Comparison of ENCODE assay signal across 8 cellular contexts in the genomic region with DNA sequence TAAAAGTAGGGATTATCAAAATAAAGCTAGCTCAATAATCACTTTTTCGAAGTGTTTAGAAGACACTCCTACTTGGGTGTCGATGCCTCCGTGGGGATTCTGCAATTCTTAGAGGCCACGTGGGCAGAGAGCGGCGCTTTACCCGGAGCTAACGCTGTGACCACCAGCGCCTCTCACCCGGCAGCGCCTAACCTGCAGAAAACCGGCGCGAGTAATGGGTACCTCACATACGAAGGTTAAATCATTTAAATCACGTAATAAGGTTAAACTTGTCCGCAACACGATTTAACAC. TPM values are rescaled to one million over a fixed set of nuclear protein-coding genes. Genes with fewer than 3 reads are reported as not detected.
A peak's percentile ranks its signal among the peaks of the same experiment; 100 is the strongest.
DNase-seq lines count a peak whose midpoint lies in the region; ATAC-seq and TF ChIP-seq lines count a peak whose summit lies in the region.

No MANE protein-coding gene starts in this region.

- H3K4me1 Mint-ChIP-seq in activated naive CD4-positive, alpha-beta T cell treated with anti-CD3 and anti-CD28 coated beads, Interleukin-2, amount 10 ng/mL, durations not matched to agents 7 days and 5 days: peaks cover 67% of the 10 kb centered on the region

- H3K36me3 ChIP-seq in IMR-90 (ENCODE audit: control insufficient read depth, insufficient read depth, low read length) (peaks cover 24% of the 10 kb centered on the region), RWPE2 (ENCODE audit: low read depth) (peaks cover 49% of the 10 kb centered on the region), urinary bladder (ENCODE audit: insufficient read depth) (no peaks in the 10 kb centered on the region)

- TSS peak; percentile 66 for BruUV-seq in IMR-90 (replicated peaks; lab: Mats Ljungman, UMichigan)

- peak overlapping the region; percentile 100 for H3K23ac ChIP-seq in IMR-90 (ENCODE audit: low read depth, low read length)

- H3K56ac ChIP-seq in IMR-90 (ENCODE audit: extremely low read depth, insufficient read depth, low read length): peak overlapping the region; percentile 95

- POLR2A ChIA-PET in IMR-90 (lab: Charles Lee; ENCODE audit: unreplicated experiment): interaction anchor here (0.7 to 1.5 kb wide), 3 partner anchors 9 to 989 kb away, joined by 3 to 8 read pairs (median 6); a partner anchor contains a TSS

- peak overlapping the region; percentile 86 to 97 for H4K8ac ChIP-seq in IMR-90 (ENCODE audit: low read depth in 2 of 2, low read length in 2 of 2)

- peak overlapping the region; percentile 87 for H3K4me2 ChIP-seq in IMR-90 (ENCODE audit: low read depth, low read length)

- H3K9me3 ChIP-seq in IMR-90 (ENCODE audit: control insufficient read depth, insufficient read depth, low read length) (no peaks in the 10 kb centered on the region), RWPE2 (ENCODE audit: severe bottlenecking) (no peaks in the 10 kb centered on the region)

- H3K4me3 ChIP-seq in IMR-90 (ENCODE audit: insufficient read depth, low read depth, low read length) (peak overlapping the region; percentile 70), RWPE2 (ENCODE audit: severe bottlenecking) (peak overlapping the region; percentile 82), urinary bladder (ENCODE audit: low read depth, low read length) (peak overlapping the region; percentile 89)

- H2BK120ac ChIP-seq in IMR-90 (ENCODE audit: low read depth, low read length): peak overlapping the region; percentile 9

- H4K20me1 ChIP-seq in IMR-90 (ENCODE audit: insufficient read depth, low read length): peaks cover 42% of the 10 kb centered on the region

- H3K27me3 Mint-ChIP-seq in activated naive CD4-positive, alpha-beta T cell treated with anti-CD3 and anti-CD28 coated beads, Interleukin-2, amount 10 ng/mL, durations not matched to agents 7 days and 5 days: peaks cover 4% of the 10 kb centered on the region

- peak overlapping the region; percentile 99 for H3K27ac Mint-ChIP-seq in activated naive CD4-positive, alpha-beta T cell treated with anti-CD3 and anti-CD28 coated beads, Interleukin-2, amount 10 ng/mL, durations not matched to agents 7 days and 5 days

- peak overlapping the region; percentile 91 for H2BK5ac ChIP-seq in IMR-90 (ENCODE audit: low read depth, low read length, poor library complexity, severe bottlenecking)

- no peaks in the 10 kb centered on the region for H3K4me1 ChIP-seq in IMR-90 (ENCODE audit: control insufficient read depth, insufficient read depth, low read length)
- H3K4me1 ChIP-seq in RWPE2 (ENCODE audit: insufficient read depth, poor library complexity, severe bottlenecking): peaks cover 35% of the 10 kb centered on the region
- H3K4me1 ChIP-seq in urinary bladder (ENCODE audit: insufficient read depth): no peaks in the 10 kb centered on the region

- peak overlapping the region; percentile 95 for H2AK9ac ChIP-seq in IMR-90 (replicated peaks; ENCODE audit: low read depth, low read length, poor library complexity)

- peak overlapping the region; percentile 95 for H2AK5ac ChIP-seq in IMR-90 (ENCODE audit: low read depth, low read length)

- in situ Hi-C loops in IMR-90 (cut with MboI; ENCODE audit: low sequenced_read_pairs): no loop called here

- peak overlapping the region; percentile 97 for H3K14ac ChIP-seq in IMR-90 (replicated peaks; ENCODE audit: low read depth, low read length)

- H4K5ac ChIP-seq in IMR-90 (ENCODE audit: low read depth, low read length): peak overlapping the region; percentile 45

- intact Hi-C loops in IMR-90 (cut with micrococcal nuclease): loop anchor here (1.0 to 2.0 kb wide), 2 partner anchors 44 to 764 kb away; a partner anchor contains a TSS
- intact Hi-C loops in posterior cingulate gyrus (cut with DNase I): loop anchor here (2.0 to 10.0 kb wide), 2 partner anchors 42 to 764 kb away; no protein-coding TSS in a partner anchor

- H2BK15ac ChIP-seq in IMR-90 (ENCODE audit: low read depth, low read length): no peak overlapping the region

- H3K27ac ChIP-seq in IMR-90 (ENCODE audit: insufficient read depth, low read length) (peak overlapping the region; percentile 94), RWPE2 (ENCODE audit: poor library complexity, severe bottlenecking) (peak overlapping the region; percentile 87), urinary bladder (ENCODE audit: low read depth) (peak overlapping the region; percentile 95)

- DNase-seq in DMS153 (lab: John Stamatoyannopoulos, UW) (peak; percentile 4), IMR-90 (peak; percentile 49), RWPE2 (ENCODE audit: low spot score) (peak; percentile 64), glomerular visceral epithelial cell (ENCODE audit: extremely low spot score) (peak; percentile 62), posterior cingulate gyrus (peak in 8 of 10 donors; percentile 36 to 93 (median 63))
- DNase-seq in activated naive CD4-positive, alpha-beta T cell treated with anti-CD3 and anti-CD28 coated beads, Interleukin-2, amount 10 ng/mL, durations not matched to agents 7 days and 5 days: peak; percentile 74

- dilution Hi-C loops in IMR-90 (cut with HindIII; ENCODE audit: low sequenced_read_pairs, unreplicated experiment): no loop called here

- 0 out of 2 replicates have a peak, but pooled peaks cover 2% of the 10 kb centered on the region for H3K9me1 ChIP-seq in IMR-90 (ENCODE audit: insufficient read depth, low read length)

- H3K18ac ChIP-seq in IMR-90 (ENCODE audit: low read depth, low read length): peak overlapping the region; percentile 34

- H3K27me3 ChIP-seq in IMR-90 (ENCODE audit: control insufficient read depth, insufficient read depth, low read length): no peaks in the 10 kb centered on the region
- no peaks in the 10 kb centered on the region for H3K27me3 ChIP-seq in RWPE2 (ENCODE audit: insufficient read depth, poor library complexity, severe bottlenecking)

- no peak for TF ChIP-seq POLR2A in IMR-90 (IDR thresholded peaks at IDR 0.05; ENCODE audit: low read depth, low read length)

- no peak overlapping the region for H2BK20ac ChIP-seq in IMR-90 (ENCODE audit: low read depth, low read length)

- H3K9me3 Mint-ChIP-seq in activated naive CD4-positive, alpha-beta T cell treated with anti-CD3 and anti-CD28 coated beads, Interleukin-2, amount 10 ng/mL, durations not matched to agents 7 days and 5 days: no peaks in the 10 kb centered on the region

- TF ChIP-seq CTCF in IMR-90 (conservative IDR thresholded peaks at IDR 0.05; ENCODE audit: low read depth, low read length) (no peak), RWPE2 (IDR thresholded peaks at IDR 0.05; ENCODE audit: poor library complexity, severe bottlenecking) (no peak)

- peak overlapping the region; percentile 91 for H4K91ac ChIP-seq in IMR-90 (ENCODE audit: insufficient read depth, low read depth, low read length)

- no peak for TF ChIP-seq RAD21 in IMR-90 (IDR thresholded peaks at IDR 0.05; ENCODE audit: low read length)

- H3K4ac ChIP-seq in IMR-90 (ENCODE audit: low read depth, low read length): peak overlapping the region; percentile 94

- peak overlapping the region; percentile 99 for H3K4me3 Mint-ChIP-seq in activated naive CD4-positive, alpha-beta T cell treated with anti-CD3 and anti-CD28 coated beads, Interleukin-2, amount 10 ng/mL, durations not matched to agents 7 days and 5 days

- H3K9ac ChIP-seq in IMR-90 (ENCODE audit: low read depth, low read length): peak overlapping the region; percentile 100

- ATAC-seq in GM21526 (IDR thresholded peaks at IDR 0.05; ENCODE audit: low FRiP score, unreplicated experiment) (peak; percentile 42), IMR-90 (ENCODE audit: low read depth) (peak; percentile 25), RWPE2 (ENCODE audit: low read depth) (peak; percentile 36)

- peak overlapping the region; percentile 99 for H2AFZ ChIP-seq in IMR-90 (replicated peaks; ENCODE audit: low read length, poor library complexity)

- CTCF ChIA-PET in IMR-90 (lab: Yijun Ruan, JAX): interaction anchor here (0.9 kb wide), 1 partner anchor 13 kb away, joined by 3 read pairs; no protein-coding TSS in a partner anchor
- CTCF ChIA-PET in activated naive CD4-positive, alpha-beta T cell treated with anti-CD3 and anti-CD28 coated beads, Interleukin-2, amount 10 ng/mL, durations not matched to agents 7 days and 5 days (lab: Charles Lee): interaction anchor here (1.1 to 3.4 kb wide), 2 partner anchors 8 to 42 kb away, joined by 3 to 21 read pairs; a partner anchor contains a TSS

- H3K79me1 ChIP-seq in IMR-90 (ENCODE audit: low read depth in 1 of 2, low read length in 2 of 2): peaks cover 7 to 28% of the 10 kb centered on the region in 2 experiments; a peak in 3 of 4 replicates

- peaks cover 61% of the 10 kb centered on the region for H3K36me3 Mint-ChIP-seq in activated naive CD4-positive, alpha-beta T cell treated with anti-CD3 and anti-CD28 coated beads, Interleukin-2, amount 10 ng/mL, durations not matched to agents 7 days and 5 days

- WGBS in IMR-90 (ENCODE audit: extremely low coverage in 2 of 2, insufficient read length in 1 of 2), 2 experiments: 0% methylated on average over 9 of the region's 18 CpGs; no CpG with 5 or more reads in 1 of the 2 experiments
- WGBS in urinary bladder: under 1% methylated on average over 18 of the region's 18 CpGs

TF ChIP-seq in IMR-90, 13 proteins besides CTCF, POLR2A, EP300 and RAD21 (continues in another document):
- peak; percentile 48; the same call in 1 of the 2 replicates for TF ChIP-seq CEBPB (IDR thresholded peaks at IDR 0.05; ENCODE audit: low read depth, low read length)
- TF ChIP-seq MXI1 (IDR thresholded peaks at IDR 0.05; ENCODE audit: borderline replicate concordance, low read depth, low read length): peak; percentile 96

RNA-seq across cellular contexts. Expression of a gene that starts 0.5 kb away (rescaled TPM):
- total RNA-seq in IMR-90 (2012; rRNA removed) (56.8 and 147 TPM in 2 replicates), urinary bladder (220 TPM)
- polyA plus RNA-seq in IMR-90 (2012; rRNA removed) (94.8 and 133 TPM in 2 replicates), urinary bladder (65.7 TPM)
- 3.9 and 11.3 TPM in 2 replicates for polyA plus RNA-seq in IMR-90 (2012; cell fraction: cytosol; rRNA removed)
- 30.6 and 222 TPM in 2 replicates for polyA plus RNA-seq in IMR-90 (2012; cell fraction: nucleus; rRNA removed; ENCODE audit: low replicate concordance)

RNA-seq across cellular contexts. Expression of a gene that starts 0.7 kb away (rescaled TPM):
- 16.0 and 21.4 TPM in 2 replicates for total RNA-seq in IMR-90 (2012; rRNA removed)
- polyA plus RNA-seq in IMR-90 (2012; rRNA removed): 9.1 and 13.7 TPM in 2 replicates
- 1.7 and 3.9 TPM in 2 replicates for polyA plus RNA-seq in IMR-90 (2012; cell fraction: cytosol; rRNA removed)
- 1.3 and 19.1 TPM in 2 replicates for polyA plus RNA-seq in IMR-90 (2012; cell fraction: nucleus; rRNA removed; ENCODE audit: low replicate concordance)
- 65.3 TPM for total RNA-seq in urinary bladder
- 23.0 TPM for polyA plus RNA-seq in urinary bladder

RNA-seq across cellular contexts. Expression of a gene that starts 43.3 kb away (rescaled TPM):
- 23.3 and 34.7 TPM in 2 replicates for total RNA-seq in IMR-90 (2012; rRNA removed)
- polyA plus RNA-seq in IMR-90 (2012; rRNA removed): 16.8 and 20.0 TPM in 2 replicates
- polyA plus RNA-seq in IMR-90 (2012; cell fraction: cytosol; rRNA removed): 7.7 and 7.9 TPM in 2 replicates
- 23.9 and 39.7 TPM in 2 replicates for polyA plus RNA-seq in IMR-90 (2012; cell fraction: nucleus; rRNA removed; ENCODE audit: low replicate concordance)
- total RNA-seq in urinary bladder: 41.9 TPM
- polyA plus RNA-seq in urinary bladder: 19.7 TPM

Comparison
In these comparisons a context has a peak if more than half of its experiments do, and no peak if none do; other contexts are left out.
1. Peak in every context shown above with its lines: DNase-seq, ATAC-seq, H3K4me3 ChIP-seq and H3K27ac ChIP-seq.
2. DNase-seq: peak in every context shown above with its lines; median percentile 74 in activated naive CD4-positive, alpha-beta T cell treated with anti-CD3 and anti-CD28 coated beads, Interleukin-2, amount 10 ng/mL, durations not matched to agents 7 days and 5 days; 64 in RWPE2; 63 in posterior cingulate gyrus; 62 in glomerular visceral epithelial cell; 49 in IMR-90; 4 in DMS153.